In the genomic region with DNA sequence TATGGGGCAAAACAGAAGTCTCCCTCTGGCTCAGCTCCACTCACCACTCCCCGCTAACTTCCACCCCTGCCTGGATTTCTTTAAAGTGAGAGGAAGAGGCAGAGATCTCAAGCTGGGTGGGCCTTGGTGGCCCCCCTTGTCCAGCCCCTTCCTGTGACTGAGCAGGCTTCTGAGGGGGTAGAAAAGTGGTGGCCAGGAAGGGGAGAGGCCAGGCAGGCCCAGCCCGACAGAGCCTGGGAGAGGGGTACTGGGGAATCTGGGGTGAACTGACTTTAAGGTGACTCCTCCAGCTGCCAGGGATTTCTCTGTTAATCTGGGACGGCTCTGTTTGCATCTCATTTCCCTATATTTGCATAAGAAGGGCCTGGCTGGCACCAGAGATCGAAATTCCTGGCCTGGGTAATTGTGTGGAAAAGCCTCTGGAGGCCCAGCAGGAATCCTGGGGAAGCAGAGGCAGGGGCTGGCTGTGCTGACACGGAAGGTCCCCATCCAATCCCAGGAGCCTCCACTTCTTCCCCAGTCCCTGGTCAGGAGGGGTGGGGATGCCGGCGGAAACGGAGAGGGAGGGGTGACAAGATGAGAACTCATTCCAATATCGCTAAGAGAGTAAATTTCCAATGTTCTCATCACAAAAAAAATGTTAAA, we compare ENCODE assay signal across 1 cellular context.
TF ChIP-seq lines count a peak whose summit lies in the region.

No MANE protein-coding gene starts in this region.

TF ChIP-seq in SK-N-SH, 30 proteins besides CTCF, POLR2A, EP300 and RAD21:
- TF ChIP-seq SIN3A (IDR thresholded peaks at IDR 0.05; ENCODE audit: borderline replicate concordance, low read depth, low read length) = no peak
- TF ChIP-seq, protein P1, sequence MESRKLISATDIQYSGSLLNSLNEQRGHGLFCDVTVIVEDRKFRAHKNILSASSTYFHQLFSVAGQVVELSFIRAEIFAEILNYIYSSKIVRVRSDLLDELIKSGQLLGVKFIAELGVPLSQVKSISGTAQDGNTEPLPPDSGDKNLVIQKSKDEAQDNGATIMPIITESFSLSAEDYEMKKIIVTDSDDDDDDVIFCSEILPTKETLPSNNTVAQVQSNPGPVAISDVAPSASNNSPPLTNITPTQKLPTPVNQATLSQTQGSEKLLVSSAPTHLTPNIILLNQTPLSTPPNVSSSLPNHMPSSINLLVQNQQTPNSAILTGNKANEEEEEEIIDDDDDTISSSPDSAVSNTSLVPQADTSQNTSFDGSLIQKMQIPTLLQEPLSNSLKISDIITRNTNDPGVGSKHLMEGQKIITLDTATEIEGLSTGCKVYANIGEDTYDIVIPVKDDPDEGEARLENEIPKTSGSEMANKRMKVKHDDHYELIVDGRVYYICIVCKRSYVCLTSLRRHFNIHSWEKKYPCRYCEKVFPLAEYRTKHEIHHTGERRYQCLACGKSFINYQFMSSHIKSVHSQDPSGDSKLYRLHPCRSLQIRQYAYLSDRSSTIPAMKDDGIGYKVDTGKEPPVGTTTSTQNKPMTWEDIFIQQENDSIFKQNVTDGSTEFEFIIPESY (IDR thresholded peaks at IDR 0.05; ENCODE audit: borderline replicate concordance, low read depth) = no peak
- TF ChIP-seq, protein P2, sequence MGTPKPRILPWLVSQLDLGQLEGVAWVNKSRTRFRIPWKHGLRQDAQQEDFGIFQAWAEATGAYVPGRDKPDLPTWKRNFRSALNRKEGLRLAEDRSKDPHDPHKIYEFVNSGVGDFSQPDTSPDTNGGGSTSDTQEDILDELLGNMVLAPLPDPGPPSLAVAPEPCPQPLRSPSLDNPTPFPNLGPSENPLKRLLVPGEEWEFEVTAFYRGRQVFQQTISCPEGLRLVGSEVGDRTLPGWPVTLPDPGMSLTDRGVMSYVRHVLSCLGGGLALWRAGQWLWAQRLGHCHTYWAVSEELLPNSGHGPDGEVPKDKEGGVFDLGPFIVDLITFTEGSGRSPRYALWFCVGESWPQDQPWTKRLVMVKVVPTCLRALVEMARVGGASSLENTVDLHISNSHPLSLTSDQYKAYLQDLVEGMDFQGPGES (IDR thresholded peaks at IDR 0.05; ENCODE audit: low read depth, low read length) = no peak
- TF ChIP-seq FOSL2 (IDR thresholded peaks at IDR 0.05; ENCODE audit: borderline replicate concordance, low read depth) = no peak
- TF ChIP-seq, protein P3, sequence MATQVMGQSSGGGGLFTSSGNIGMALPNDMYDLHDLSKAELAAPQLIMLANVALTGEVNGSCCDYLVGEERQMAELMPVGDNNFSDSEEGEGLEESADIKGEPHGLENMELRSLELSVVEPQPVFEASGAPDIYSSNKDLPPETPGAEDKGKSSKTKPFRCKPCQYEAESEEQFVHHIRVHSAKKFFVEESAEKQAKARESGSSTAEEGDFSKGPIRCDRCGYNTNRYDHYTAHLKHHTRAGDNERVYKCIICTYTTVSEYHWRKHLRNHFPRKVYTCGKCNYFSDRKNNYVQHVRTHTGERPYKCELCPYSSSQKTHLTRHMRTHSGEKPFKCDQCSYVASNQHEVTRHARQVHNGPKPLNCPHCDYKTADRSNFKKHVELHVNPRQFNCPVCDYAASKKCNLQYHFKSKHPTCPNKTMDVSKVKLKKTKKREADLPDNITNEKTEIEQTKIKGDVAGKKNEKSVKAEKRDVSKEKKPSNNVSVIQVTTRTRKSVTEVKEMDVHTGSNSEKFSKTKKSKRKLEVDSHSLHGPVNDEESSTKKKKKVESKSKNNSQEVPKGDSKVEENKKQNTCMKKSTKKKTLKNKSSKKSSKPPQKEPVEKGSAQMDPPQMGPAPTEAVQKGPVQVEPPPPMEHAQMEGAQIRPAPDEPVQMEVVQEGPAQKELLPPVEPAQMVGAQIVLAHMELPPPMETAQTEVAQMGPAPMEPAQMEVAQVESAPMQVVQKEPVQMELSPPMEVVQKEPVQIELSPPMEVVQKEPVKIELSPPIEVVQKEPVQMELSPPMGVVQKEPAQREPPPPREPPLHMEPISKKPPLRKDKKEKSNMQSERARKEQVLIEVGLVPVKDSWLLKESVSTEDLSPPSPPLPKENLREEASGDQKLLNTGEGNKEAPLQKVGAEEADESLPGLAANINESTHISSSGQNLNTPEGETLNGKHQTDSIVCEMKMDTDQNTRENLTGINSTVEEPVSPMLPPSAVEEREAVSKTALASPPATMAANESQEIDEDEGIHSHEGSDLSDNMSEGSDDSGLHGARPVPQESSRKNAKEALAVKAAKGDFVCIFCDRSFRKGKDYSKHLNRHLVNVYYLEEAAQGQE (IDR thresholded peaks at IDR 0.05; ENCODE audit: low read depth, low read length) = no peak
- TF ChIP-seq, protein P4, sequence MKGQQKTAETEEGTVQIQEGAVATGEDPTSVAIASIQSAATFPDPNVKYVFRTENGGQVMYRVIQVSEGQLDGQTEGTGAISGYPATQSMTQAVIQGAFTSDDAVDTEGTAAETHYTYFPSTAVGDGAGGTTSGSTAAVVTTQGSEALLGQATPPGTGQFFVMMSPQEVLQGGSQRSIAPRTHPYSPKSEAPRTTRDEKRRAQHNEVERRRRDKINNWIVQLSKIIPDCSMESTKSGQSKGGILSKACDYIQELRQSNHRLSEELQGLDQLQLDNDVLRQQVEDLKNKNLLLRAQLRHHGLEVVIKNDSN (IDR thresholded peaks at IDR 0.05; ENCODE audit: borderline replicate concordance, low read depth) = no peak
- no peak for TF ChIP-seq TCF12 (IDR thresholded peaks at IDR 0.05)
- no peak for TF ChIP-seq GABPA (IDR thresholded peaks at IDR 0.05; ENCODE audit: low read depth)
